8 cellular contexts compared by ENCODE assay signal in genomic region chr14:102316048-102316745, GRCh38. TPM values are rescaled to one million over a fixed set of nuclear protein-coding genes. Genes with fewer than 3 reads are reported as not detected.
DNase-seq lines count a peak whose midpoint lies in the region; ATAC-seq and TF ChIP-seq lines count a peak whose summit lies in the region.

No MANE protein-coding gene starts in this region.

- H3K9me3 ChIP-seq in NT2/D1 (ENCODE audit: insufficient read depth, low read length) = no peaks in the 10 kb centered on the region
- no peaks in the 10 kb centered on the region for H3K9me3 ChIP-seq in breast epithelium
- no peaks in the 10 kb centered on the region for H3K9me3 ChIP-seq in lower lobe of right lung
- H3K9me3 ChIP-seq in tibial nerve = no peaks in the 10 kb centered on the region

- peak overlapping the region; percentile 29 for H3K4me3 ChIP-seq in NT2/D1 (ENCODE audit: insufficient read length, low read depth)
- peak overlapping the region; percentile 40 to 67 (median 59) for H3K4me3 ChIP-seq in breast epithelium
- peak overlapping the region; percentile 65 for H3K4me3 ChIP-seq in lower lobe of right lung
- H3K4me3 ChIP-seq in tibial nerve = peak overlapping the region; percentile 40 to 62 (median 52)
- H3K4me3 ChIP-seq in lower leg skin (ENCODE audit: low read depth, poor library complexity, severe bottlenecking) = no peak overlapping the region

- H3K27me3 Mint-ChIP-seq in stimulated activated naive CD8-positive, alpha-beta T cell treated with anti-CD3 and anti-CD28 coated beads, Interleukin-15, Interleukin-2, amounts not matched to agents 100 ng/mL and 50 ng/mL, for 24 hours = no peaks in the 10 kb centered on the region

- no peaks in the 10 kb centered on the region for H3K4me1 ChIP-seq in NT2/D1 (ENCODE audit: insufficient read depth, insufficient read length)
- H3K4me1 ChIP-seq in breast epithelium = peaks cover 6 to 7% of the 10 kb centered on the region in 2 donors
- peaks cover 50% of the 10 kb centered on the region for H3K4me1 ChIP-seq in lower lobe of right lung
- peaks cover 0 to 58% (median 11%) of the 10 kb centered on the region in 4 donors for H3K4me1 ChIP-seq in tibial nerve

- no peaks in the 10 kb centered on the region for H3K9me3 Mint-ChIP-seq in stimulated activated naive CD8-positive, alpha-beta T cell treated with anti-CD3 and anti-CD28 coated beads, Interleukin-15, Interleukin-2, amounts not matched to agents 100 ng/mL and 50 ng/mL, for 24 hours

- no peak for TF ChIP-seq CTCF in breast epithelium (IDR thresholded peaks at IDR 0.05)
- no peak for TF ChIP-seq CTCF in lower lobe of right lung (IDR thresholded peaks at IDR 0.05)
- no peak for TF ChIP-seq CTCF in tibial nerve (IDR thresholded peaks at IDR 0.05)
- no peak for TF ChIP-seq CTCF in lower leg skin (IDR thresholded peaks at IDR 0.05)

- peaks cover 69% of the 10 kb centered on the region for H3K4me1 Mint-ChIP-seq in stimulated activated naive CD8-positive, alpha-beta T cell treated with anti-CD3 and anti-CD28 coated beads, Interleukin-15, Interleukin-2, amounts not matched to agents 100 ng/mL and 50 ng/mL, for 24 hours (ENCODE audit: low read depth)

- H3K36me3 Mint-ChIP-seq in stimulated activated naive CD8-positive, alpha-beta T cell treated with anti-CD3 and anti-CD28 coated beads, Interleukin-15, Interleukin-2, amounts not matched to agents 100 ng/mL and 50 ng/mL, for 24 hours (ENCODE audit: low read depth) = no peaks in the 10 kb centered on the region

- no peak for TF ChIP-seq POLR2A in breast epithelium (IDR thresholded peaks at IDR 0.05)
- no peak for TF ChIP-seq POLR2A in tibial nerve (IDR thresholded peaks at IDR 0.05)
- TF ChIP-seq POLR2A in lower leg skin (IDR thresholded peaks at IDR 0.05) = no peak

- peak overlapping the region; percentile 59 for H3K9ac ChIP-seq in NT2/D1 (ENCODE audit: insufficient read length, low read depth)

- H3K4me3 Mint-ChIP-seq in stimulated activated naive CD8-positive, alpha-beta T cell treated with anti-CD3 and anti-CD28 coated beads, Interleukin-15, Interleukin-2, amounts not matched to agents 100 ng/mL and 50 ng/mL, for 24 hours = peak overlapping the region; percentile 89

- peak overlapping the region; percentile 88 for H3K27ac Mint-ChIP-seq in stimulated activated naive CD8-positive, alpha-beta T cell treated with anti-CD3 and anti-CD28 coated beads, Interleukin-15, Interleukin-2, amounts not matched to agents 100 ng/mL and 50 ng/mL, for 24 hours

- DNase-seq in stimulated activated naive CD8-positive, alpha-beta T cell treated with anti-CD3 and anti-CD28 coated beads, Interleukin-15, Interleukin-2, amounts not matched to agents 100 U/mL and 50 U/mL, for 24 hours = no peak
- DNase-seq in NT2/D1 (ENCODE audit: low read depth, low spot score) (no peak), breast epithelium (ENCODE audit: low spot score in 2 of 2) (no peak), lower lobe of right lung (no peak), tibial nerve (ENCODE audit: low spot score in 2 of 2) (peak in 1 of 2 donors; percentile 70), epidermal melanocyte (ENCODE audit: insufficient read length, low spot score) (no peak), lower leg skin (ENCODE audit: low spot score in 2 of 2) (no peak)

- no peaks in the 10 kb centered on the region for H3K27me3 ChIP-seq in NT2/D1 (ENCODE audit: insufficient read depth, insufficient read length)
- no peaks in the 10 kb centered on the region for H3K27me3 ChIP-seq in breast epithelium
- H3K27me3 ChIP-seq in lower lobe of right lung (ENCODE audit: low read depth) = no peaks in the 10 kb centered on the region
- H3K27me3 ChIP-seq in tibial nerve = no peaks in the 10 kb centered on the region

- ATAC-seq in stimulated activated naive CD8-positive, alpha-beta T cell treated with anti-CD3 and anti-CD28 coated beads, Interleukin-15, Interleukin-2, amounts not matched to agents 100 U/mL and 50 U/mL, for 24 hours = no peak
- ATAC-seq in lower lobe of right lung = no peak

- H3K36me3 ChIP-seq in NT2/D1 (ENCODE audit: insufficient read depth, insufficient read length, low read length) (no peaks in the 10 kb centered on the region), breast epithelium (no peaks in the 10 kb centered on the region), lower lobe of right lung (no peaks in the 10 kb centered on the region), tibial nerve (no peaks in the 10 kb centered on the region)

- H3K27ac ChIP-seq in breast epithelium = peak overlapping the region; percentile 53 to 97
- H3K27ac ChIP-seq in lower lobe of right lung = peak overlapping the region; percentile 80
- peak overlapping the region; percentile 75 to 88 (median 78) for H3K27ac ChIP-seq in tibial nerve

- intact Hi-C loops in breast epithelium (cut with DNase I; ENCODE audit: low total_unique reads) = loop anchor here (10.0 kb wide), 1 partner anchor 199 kb away; no protein-coding TSS in a partner anchor
- intact Hi-C loops in lower lobe of right lung (cut with DNase I) = no loop called here
- intact Hi-C loops in lower leg skin (cut with DNase I; ENCODE audit: low total_unique reads) = loop anchor here (10.0 kb wide), 1 partner anchor 351 kb away; the partner anchor contains the start of gene DYNC1H1

- 10 to 15% methylated on average over 14 of the region's 14 CpGs for WGBS in tibial nerve, 2 donors
- 17 to 18% methylated on average over 14 of the region's 14 CpGs for WGBS in lower leg skin, 2 donors

- TF ChIP-seq EP300 in tibial nerve (IDR thresholded peaks at IDR 0.05) = no peak

RNA-seq across cellular contexts. Expression of gene ZNF839, which starts 3.3 kb away (rescaled TPM):
- total RNA-seq in breast epithelium (10 to 100 TPM in 2 of 3 donors, 1 to 10 TPM in 1; 8.5 to 16.8 (median 15.4) TPM), lower lobe of right lung (8.5 TPM), tibial nerve (10 to 100 TPM; 10.6 to 19.9 (median 13.8) TPM), lower leg skin (10 to 100 TPM; 10.7 to 15.2 (median 13.6) TPM)

RNA-seq across cellular contexts. Expression of gene MOK, which starts 11.2 kb away (rescaled TPM):
- total RNA-seq in breast epithelium (10 to 100 TPM; 13.0 to 29.0 (median 23.9) TPM), lower lobe of right lung (15.8 TPM), tibial nerve (10 to 100 TPM; 27.6 to 29.3 (median 28.8) TPM), lower leg skin (10 to 100 TPM in 2 of 4 donors, 1 to 10 TPM in 2; 2.1 to 12.2 (median 7.8) TPM)

RNA-seq across cellular contexts. Expression of gene CINP, which starts 46.5 kb away (rescaled TPM):
- total RNA-seq in breast epithelium = 10 to 100 TPM; 28.8 to 34.7 (median 33.4) TPM
- 34.3 TPM for total RNA-seq in lower lobe of right lung
- 10 to 100 TPM; 21.2 to 40.2 (median 31.2) TPM for total RNA-seq in tibial nerve
- total RNA-seq in lower leg skin = 10 to 100 TPM; 16.9 to 34.2 (median 27.3) TPM

RNA-seq across cellular contexts. Expression of gene TECPR2, which starts 46.5 kb away (rescaled TPM):
- 10 to 100 TPM; 19.8 to 25.2 (median 19.9) TPM for total RNA-seq in breast epithelium
- 23.2 TPM for total RNA-seq in lower lobe of right lung
- 10 to 100 TPM; 21.2 to 77.7 (median 32.8) TPM for total RNA-seq in tibial nerve
- total RNA-seq in lower leg skin = 10 to 100 TPM; 10.8 to 37.8 (median 17.8) TPM
